9 cellular contexts compared by ENCODE assay signal in genomic region chr11:3657331-3657730, GRCh38. TPM values are rescaled to one million over a fixed set of nuclear protein-coding genes. Genes with fewer than 3 reads are reported as not detected.
"Had no signal": no experiment of that assay in that cellular context is flagged by ENCODE, and none has a peak within 500 bp of the region (broad histone marks: within the 10 kb centered on the region; RNA-seq: fewer than 3 reads in every experiment).

No MANE protein-coding gene starts in this region.

RNA-seq across cellular contexts. Expression of gene ART1, which starts 12.4 kb away (rescaled TPM):
- total RNA-seq: OCI-LY7, PC-3, PC-9, Peyer's patch, RPMI7951, SJCRH30, SJSA1, SK-MEL-5 had no signal
- polyA plus RNA-seq: SK-N-SH had no signal

RNA-seq across cellular contexts. Expression of gene ART5, which starts 15.5 kb away (rescaled TPM):
- total RNA-seq: OCI-LY7, PC-3, PC-9, Peyer's patch, RPMI7951, SJCRH30, SJSA1, SK-MEL-5 had no signal
